Comparison of ENCODE assay signal across 23 cellular contexts in genomic region chr18:7516505-7517117, GRCh38.
"Had no signal": no experiment of that assay in that cellular context is flagged by ENCODE, and none has a peak within 500 bp of the region (broad histone marks: within the 10 kb centered on the region; RNA-seq: fewer than 3 reads in every experiment).

No MANE protein-coding gene starts in this region.

- H3K4me1 ChIP-seq: parathyroid adenoma, spleen had no signal

- H2AFZ ChIP-seq: parathyroid adenoma had no signal

- FAIRE-seq: colon, frontal cortex, keratinocyte had no signal

- H3K27ac ChIP-seq: brain microvascular endothelial cell, dorsolateral prefrontal cortex, epithelial cell of prostate, parathyroid adenoma, sigmoid colon, spleen, thoracic aorta had no signal

- H3K27me3 ChIP-seq: brain microvascular endothelial cell, sigmoid colon, spleen had no signal

- ATAC-seq: activated CD8-positive, alpha-beta T cell treated with anti-CD3 and anti-CD28 coated beads for 36 hours; activated naive CD8-positive, alpha-beta T cell treated with anti-CD3 and anti-CD28 coated beads, Interleukin-2, amount 50 U/mL, for 24 hours; stimulated activated memory B cell treated with anti-CD40 and anti-IgM and Interleukin-4, amounts not matched to agents 10 μg/mL and 1 μg/mL and 100 μg/mL, for 72 hours had no signal

- DNase-seq: activated CD4-positive, alpha-beta T cell treated with anti-CD3 and anti-CD28 coated beads for 48 hours; activated CD4-positive, CD25-positive, alpha-beta regulatory T cell; activated CD8-positive, alpha-beta T cell treated with anti-CD3 and anti-CD28 coated beads for 36 hours; activated naive CD4-positive, alpha-beta T cell treated with anti-CD3 and anti-CD28 coated beads for 36 hours; activated naive CD8-positive, alpha-beta T cell treated with anti-CD3 and anti-CD28 coated beads, Interleukin-2, amount 50 U/mL, for 24 hours; activated T-cell treated with anti-CD3 and anti-CD28 coated beads, Interleukin-2, amount 50 U/mL, for 1 hour; aorta; brain microvascular endothelial cell; central memory CD4-positive, alpha-beta T cell; dorsolateral prefrontal cortex; endodermal cell; midbrain; sigmoid colon; spleen; stimulated activated CD4-positive, alpha-beta T cell treated with anti-CD3 and anti-CD28 coated beads, Interleukin-4, amount 100 ng/mL, for 4 hours had no signal

- H3K9me3 ChIP-seq: sigmoid colon, spleen, thoracic aorta had no signal

- H3K79me2 ChIP-seq: parathyroid adenoma had no signal

- H3K36me3 ChIP-seq: brain microvascular endothelial cell, sigmoid colon, spleen, thoracic aorta had no signal

- H3K4me3 ChIP-seq: dorsolateral prefrontal cortex, lung, sigmoid colon, spleen, thoracic aorta had no signal

- H3K9ac ChIP-seq: parathyroid adenoma had no signal
